8 cellular contexts compared by ENCODE assay signal in genomic region chr19:10568826-10569651, GRCh38.
DNase-seq lines count a peak whose midpoint lies in the region; ATAC-seq lines count a peak whose summit lies in the region.

TSS of gene CDKN2D (minus strand) at chr19:10568979. CDS start at chr19:10568653, 326 bp downstream.

- ATAC-seq in GM19468 (IDR thresholded peaks at IDR 0.05; ENCODE audit: extremely low read depth, unreplicated experiment) = peak; percentile 68

- peak; percentile 95 for DNase-seq in CMK (ENCODE audit: low read depth)
- peak; percentile 99 for DNase-seq in HS-5 (ENCODE audit: low read depth)
- DNase-seq in NK-92 treated with Interleukin-12 subunit alpha and Interleukin-12 subunit beta, amount 100 ng/mL, for 24 hours (lab: John Stamatoyannopoulos, UW) = peak; percentile 99
- peak; percentile 99 for DNase-seq in activated CD8-positive, alpha-beta memory T cell treated with anti-CD3 and anti-CD28 coated beads for 24 hours
- peak; percentile 99 for DNase-seq in effector CD8-positive, alpha-beta T cell (lab: John Stamatoyannopoulos, UW)
- peak; percentile 99 for DNase-seq in medulla oblongata (ENCODE audit: extremely low spot score)
- peak; percentile 99 for DNase-seq in stimulated activated CD8-positive, alpha-beta memory T cell treated with anti-CD3 and anti-CD28 coated beads, Interleukin-12 subunit alpha, Interleukin-12 subunit beta, amount 100 ng/mL, for 1 hour (ENCODE audit: low read depth)

Comparison
In these comparisons a context has a peak if more than half of its experiments do, and no peak if none do; other contexts are left out.
1. Peak in every context shown above with its lines: DNase-seq and ATAC-seq.